9 cellular contexts compared by ENCODE assay signal in genomic region chr10:70461397-70462348, GRCh38. TPM values are rescaled to one million over a fixed set of nuclear protein-coding genes. Genes with fewer than 3 reads are reported as not detected.
DNase-seq lines count a peak whose midpoint lies in the region; ATAC-seq and TF ChIP-seq lines count a peak whose summit lies in the region.
"Had no signal": no experiment of that assay in that cellular context is flagged by ENCODE, and none has a peak within 500 bp of the region (broad histone marks: within the 10 kb centered on the region; RNA-seq: fewer than 3 reads in every experiment).

No MANE protein-coding gene starts in this region.

- no peak overlapping the region for H3K4me3 ChIP-seq in aorta (ENCODE audit: low read length in 2 of 2)

- no peaks in the 10 kb centered on the region for H3K4me1 ChIP-seq in aorta (ENCODE audit: control insufficient read depth in 1 of 2, insufficient read depth in 2 of 2, low read length in 2 of 2)

- H3K36me3 ChIP-seq in aorta (ENCODE audit: control insufficient read depth in 1 of 2, insufficient read depth in 2 of 2, low read length in 1 of 2) = no peaks in the 10 kb centered on the region

- H3K9me3 Mint-ChIP-seq in activated CD4-positive, alpha-beta memory T cell treated with anti-CD3 and anti-CD28 coated beads, Interleukin-2, amount 10 ng/mL, durations not matched to agents 7 days and 5 days = no peaks in the 10 kb centered on the region
- H3K9me3 Mint-ChIP-seq in naive B cell = no peaks in the 10 kb centered on the region

- TF ChIP-seq POLR2A in erythroblast (IDR thresholded peaks at IDR 0.05; ENCODE audit: low read length) = no peak

- H3K27ac ChIP-seq in aorta (ENCODE audit: low read depth in 1 of 2, low read length in 2 of 2) = no peak overlapping the region

- no peak overlapping the region for H3K4me3 Mint-ChIP-seq in activated CD4-positive, alpha-beta memory T cell treated with anti-CD3 and anti-CD28 coated beads, Interleukin-2, amount 10 ng/mL, durations not matched to agents 7 days and 5 days
- H3K4me3 Mint-ChIP-seq in naive B cell = peak overlapping the region in 1 of 8 donors; percentile 47

- 36 to 39% methylated on average over 13 of the region's 13 CpGs for WGBS in aorta, 2 donors

- peaks cover 41% of the 10 kb centered on the region for H3K27me3 Mint-ChIP-seq in activated CD4-positive, alpha-beta memory T cell treated with anti-CD3 and anti-CD28 coated beads, Interleukin-2, amount 10 ng/mL, durations not matched to agents 7 days and 5 days
- peaks cover 10 to 51% (median 31%) of the 10 kb centered on the region in 3 donors for H3K27me3 Mint-ChIP-seq in naive B cell

- DNase-seq in Right ventricle myocardium inferior (ENCODE audit: missing footprints) (peak; percentile 73), cardiac septum (ENCODE audit: low spot score) (no peak), M059J (ENCODE audit: low read depth) (peak; percentile 59), erythroblast (lab: John Stamatoyannopoulos, UW) (peak; percentile 13 to 48), naive B cell (peak; percentile 43), aorta (peak in 1 of 2 donors; percentile 81)
- peak; percentile 53 for DNase-seq in activated CD4-positive, alpha-beta memory T cell treated with anti-CD3 and anti-CD28 coated beads, Interleukin-2, amount 10 ng/mL, durations not matched to agents 7 days and 5 days

- peak; percentile 55 for ATAC-seq in Right ventricle myocardium inferior
- ATAC-seq in naive B cell (ENCODE audit: low read depth in 2 of 2) = peak; percentile 59 to 63
- peak; percentile 70 for ATAC-seq in aorta (ENCODE audit: low FRiP score)
- no peak for ATAC-seq in HG03439 (IDR thresholded peaks at IDR 0.05; ENCODE audit: unreplicated experiment)

- H3K9me3 ChIP-seq in aorta (ENCODE audit: control insufficient read depth, low read length) = no peaks in the 10 kb centered on the region

- H3K36me3 Mint-ChIP-seq in activated CD4-positive, alpha-beta memory T cell treated with anti-CD3 and anti-CD28 coated beads, Interleukin-2, amount 10 ng/mL, durations not matched to agents 7 days and 5 days (ENCODE audit: low read depth) = no peaks in the 10 kb centered on the region
- no peaks in the 10 kb centered on the region for H3K36me3 Mint-ChIP-seq in naive B cell

- CTCF ChIA-PET in activated CD4-positive, alpha-beta memory T cell treated with anti-CD3 and anti-CD28 coated beads, Interleukin-2, amount 10 ng/mL, durations not matched to agents 7 days and 5 days (lab: Charles Lee) = interaction anchor here (0.7 to 2.0 kb wide), 23 partner anchors 9 to 416 kb away, joined by 3 to 12 read pairs (median 5); partner anchors contain the start of gene EIF4EBP2

- no peak overlapping the region for H3K27ac Mint-ChIP-seq in activated CD4-positive, alpha-beta memory T cell treated with anti-CD3 and anti-CD28 coated beads, Interleukin-2, amount 10 ng/mL, durations not matched to agents 7 days and 5 days
- peak overlapping the region in 3 of 6 donors; percentile 24 to 42 (median 33) for H3K27ac Mint-ChIP-seq in naive B cell

- intact Hi-C loops in Right ventricle myocardium inferior (cut with DNase I) = loop anchor here (1.0 to 10.0 kb wide), 5 partner anchors 15 to 423 kb away; partner anchors contain the start of gene PCBD1
- intact Hi-C loops in cardiac septum (cut with DNase I) = loop anchor here (1.0 to 5.0 kb wide), 3 partner anchors 79 to 426 kb away; partner anchors contain the start of gene PCBD1
- intact Hi-C loops in aorta (cut with DNase I) = loop anchor here (2.0 to 5.0 kb wide), 4 partner anchors 77 to 301 kb away; no protein-coding TSS in a partner anchor

- POLR2A ChIA-PET in activated CD4-positive, alpha-beta memory T cell treated with anti-CD3 and anti-CD28 coated beads, Interleukin-2, amount 10 ng/mL, durations not matched to agents 7 days and 5 days (lab: Charles Lee) = interaction anchor here (1.1 to 1.4 kb wide), 2 partner anchors 72 to 115 kb away, joined by 3 read pairs; no protein-coding TSS in a partner anchor

- no peaks in the 10 kb centered on the region for H3K27me3 ChIP-seq in aorta (ENCODE audit: control insufficient read depth in 1 of 2, insufficient read depth in 2 of 2, low read length in 1 of 2)

- no peaks in the 10 kb centered on the region for H3K4me1 Mint-ChIP-seq in activated CD4-positive, alpha-beta memory T cell treated with anti-CD3 and anti-CD28 coated beads, Interleukin-2, amount 10 ng/mL, durations not matched to agents 7 days and 5 days
- peaks cover 13 to 24% (median 15%) of the 10 kb centered on the region in 3 donors for H3K4me1 Mint-ChIP-seq in naive B cell

RNA-seq across cellular contexts. Expression of gene PALD1, which starts 16.9 kb away (rescaled TPM):
- 5.1 TPM for total RNA-seq in Right ventricle myocardium inferior
- total RNA-seq in cardiac septum = 5.3 TPM
- total RNA-seq in M059J (2014; rRNA removed; shearing (Covaris generic)) = 0.20 TPM in 1 of 2 replicates, not detected in the other
- under 1 TPM; 0.08 to 0.15 TPM for total RNA-seq in activated CD4-positive, alpha-beta memory T cell treated with anti-CD3 and anti-CD28 coated beads, Interleukin-2, amount 10 ng/mL, durations not matched to agents 7 days and 5 days
- polyA plus RNA-seq in naive B cell (ENCODE audit: low read depth in 6 of 6) = 1 to 10 TPM in 1 of 6 donors, under 1 TPM in 4, not detected in 1; 0.49 to 1.9 (median 0.65) TPM
- total RNA-seq in aorta = 10 to 100 TPM; 10.7 to 11.5 TPM
- polyA plus RNA-seq in aorta = 1 to 10 TPM; 3.9 to 5.7 TPM

RNA-seq across cellular contexts. Expression of gene NODAL, which starts 20.2 kb away (rescaled TPM):
- total RNA-seq in Right ventricle myocardium inferior (not detected), cardiac septum (0.38 TPM), aorta (not detected)
- total RNA-seq in M059J (2014; rRNA removed; shearing (Covaris generic)) = not detected in 2 replicates
- total RNA-seq in activated CD4-positive, alpha-beta memory T cell treated with anti-CD3 and anti-CD28 coated beads, Interleukin-2, amount 10 ng/mL, durations not matched to agents 7 days and 5 days = under 1 TPM in 1 of 2 experiments, not detected in 1; 0.25 TPM
- polyA plus RNA-seq in naive B cell (ENCODE audit: low read depth in 6 of 6) (not detected), aorta (under 1 TPM in 1 of 2 donors, not detected in 1; 0.13 TPM)
- total RNA-seq: urinary bladder had no signal
- polyA plus RNA-seq: urinary bladder had no signal

RNA-seq across cellular contexts. Expression of gene EIF4EBP2, which starts 57.7 kb away (rescaled TPM):
- 91.6 TPM for total RNA-seq in Right ventricle myocardium inferior
- 69.8 TPM for total RNA-seq in cardiac septum
- 33.9 and 46.0 TPM in 2 replicates for total RNA-seq in M059J (2014; rRNA removed; shearing (Covaris generic))
- 10 to 100 TPM; 52.6 to 53.8 TPM for total RNA-seq in activated CD4-positive, alpha-beta memory T cell treated with anti-CD3 and anti-CD28 coated beads, Interleukin-2, amount 10 ng/mL, durations not matched to agents 7 days and 5 days
- 10 to 100 TPM; 35.7 to 44.5 (median 38.8) TPM for polyA plus RNA-seq in naive B cell (ENCODE audit: low read depth in 6 of 6)
- total RNA-seq in aorta = 10 to 100 TPM; 50.4 to 60.5 TPM
- 10 to 100 TPM; 27.6 to 39.2 TPM for polyA plus RNA-seq in aorta
